In the genomic region with DNA sequence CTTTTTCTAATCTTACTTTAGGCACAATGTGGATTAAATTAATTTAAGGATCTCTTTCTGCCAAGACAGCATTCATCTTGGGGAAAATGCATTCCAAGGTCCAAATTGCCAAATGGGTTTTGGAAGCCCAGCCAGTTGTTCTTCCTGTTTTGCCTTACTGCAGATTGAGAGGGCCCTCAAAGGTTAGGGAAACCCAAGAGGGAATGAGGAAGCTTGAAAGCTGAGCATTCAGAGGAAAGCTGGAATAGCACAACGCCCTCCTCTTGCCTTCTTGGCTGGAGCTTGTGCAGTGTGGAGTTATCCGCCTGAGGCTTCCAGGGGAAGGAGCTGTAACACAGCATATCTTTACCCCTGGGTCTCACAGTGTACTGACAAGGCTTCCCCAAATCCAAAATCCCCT, we compare ENCODE assay signal across 21 cellular contexts.
DNase-seq lines count a peak whose midpoint lies in the region; ATAC-seq and TF ChIP-seq lines count a peak whose summit lies in the region.
"Had no signal": no experiment of that assay in that cellular context is flagged by ENCODE, and none has a peak within 500 bp of the region (broad histone marks: within the 10 kb centered on the region; RNA-seq: fewer than 3 reads in every experiment).

No MANE protein-coding gene starts in this region.

- H3K27me3 ChIP-seq in subcutaneous abdominal adipose tissue (ENCODE audit: control insufficient read depth in 5 of 5, insufficient read depth in 4 of 5, low read length in 5 of 5): no peaks in the 10 kb centered on the region
- H3K27me3 ChIP-seq: BE2C, SJSA1 had no signal

- no peak for ATAC-seq in GM21515 (IDR thresholded peaks at IDR 0.05; ENCODE audit: unreplicated experiment)
- no peak for ATAC-seq in HG02870 (IDR thresholded peaks at IDR 0.05; ENCODE audit: unreplicated experiment)
- ATAC-seq: activated CD8-positive, alpha-beta memory T cell treated with anti-CD3 and anti-CD28 coated beads, Interleukin-2, amount 10 ng/mL, durations not matched to agents 7 days and 5 days had no signal

- H3K36me3 ChIP-seq in subcutaneous abdominal adipose tissue (ENCODE audit: control insufficient read depth in 5 of 5, insufficient read depth in 5 of 5, low read length in 5 of 5): peaks cover 0 to 51% (median 28%) of the 10 kb centered on the region in 5 donors
- H3K36me3 ChIP-seq: BE2C had no signal

- H3K4me3 ChIP-seq in subcutaneous abdominal adipose tissue (ENCODE audit: low read depth in 1 of 5, low read length in 5 of 5): peak overlapping the region in 1 of 5 donors; percentile 7
- no peak overlapping the region for H3K4me3 ChIP-seq in coronary artery
- H3K4me3 ChIP-seq: SJSA1 had no signal

- H3K27ac ChIP-seq in subcutaneous abdominal adipose tissue (ENCODE audit: low read depth, low read length) (peak overlapping the region; percentile 49), coronary artery (peak overlapping the region in 1 of 2 donors; percentile 31)
- H3K27ac ChIP-seq: SJSA1 had no signal

- no peaks in the 10 kb centered on the region for H3K9me3 ChIP-seq in subcutaneous abdominal adipose tissue (ENCODE audit: control insufficient read depth in 5 of 5, low read length in 5 of 5)
- H3K9me3 ChIP-seq: BE2C, SJSA1 had no signal

- no peak overlapping the region for H3K9ac ChIP-seq in subcutaneous abdominal adipose tissue (ENCODE audit: low read length in 5 of 5)

- DNase-seq in EH (ENCODE audit: low read depth) (peak; percentile 74), epidermal melanocyte (ENCODE audit: insufficient read length, low spot score) (peak; percentile 46), left kidney (ENCODE audit: low read depth, low spot score) (peak; percentile 22), middle frontal gyrus (ENCODE audit: extremely low spot score, low spot score) (no peak), coronary artery (ENCODE audit: low spot score) (no peak)
- DNase-seq: activated CD4-positive, alpha-beta T cell treated with anti-CD3 and anti-CD28 coated beads for 1 hour; activated CD8-positive, alpha-beta memory T cell treated with anti-CD3 and anti-CD28 coated beads, Interleukin-2, amount 10 ng/mL, durations not matched to agents 7 days and 5 days; activated gamma-delta T cell; BE2C; cortex of kidney; erythroblast; HFFc6; mammary epithelial cell; NCI-H187 treated with DMSO at 0.1 percent for 48 hours; NCI-H510A treated with DMSO at 0.1 percent for 48 hours; nephron progenitor cell; T-helper 9 cell had no signal

- TF ChIP-seq CTCF in coronary artery (IDR thresholded peaks at IDR 0.05): no peak

- H3K4me1 ChIP-seq in subcutaneous abdominal adipose tissue (ENCODE audit: control insufficient read depth in 5 of 5, insufficient read depth in 5 of 5, low read length in 5 of 5): peaks cover 8 to 41% (median 39%) of the 10 kb centered on the region in 5 donors
- H3K4me1 ChIP-seq: BE2C had no signal

Comparison
In these comparisons a context has a peak if more than half of its experiments do, and no peak if none do; other contexts are left out.
1. DNase-seq: peak in EH (single experiment), epidermal melanocyte (single experiment) and left kidney (single experiment); none in middle frontal gyrus (single experiment) and coronary artery (single experiment).